In genomic region chr15:65264877-65265430, GRCh38 we compare ENCODE assay signal across 21 cellular contexts. TPM values are rescaled to one million over a fixed set of nuclear protein-coding genes. Genes with fewer than 3 reads are reported as not detected.
A peak's percentile ranks its signal among the peaks of the same experiment; 100 is the strongest.
DNase-seq lines count a peak whose midpoint lies in the region; ATAC-seq and TF ChIP-seq lines count a peak whose summit lies in the region.
"Had no signal": no experiment of that assay in that cellular context is flagged by ENCODE, and none has a peak within 500 bp of the region (broad histone marks: within the 10 kb centered on the region; RNA-seq: fewer than 3 reads in every experiment).

No MANE protein-coding gene starts in this region.

- H3K79me1 ChIP-seq in mesenchymal stem cell (replicated peaks; ENCODE audit: low read length, poor library complexity, severe bottlenecking), result peaks cover 5% of the 10 kb centered on the region

- peak overlapping the region; percentile 65 for H3K27ac Mint-ChIP-seq in WTC11
- H3K27ac Mint-ChIP-seq: CD4-positive, CD25-positive, alpha-beta regulatory T cell; HFFc6 had no signal

- H3K4me2 ChIP-seq in mesenchymal stem cell (ENCODE audit: low read length, poor library complexity, severe bottlenecking), result no peak overlapping the region

- no peak overlapping the region for H2BK15ac ChIP-seq in mesenchymal stem cell (ENCODE audit: low read depth, poor library complexity, severe bottlenecking)

- peak overlapping the region; percentile 19 for H2AK5ac ChIP-seq in mesenchymal stem cell (ENCODE audit: low read length, severe bottlenecking)

- peak; percentile 84 for ATAC-seq in WTC11
- no peak for ATAC-seq in HG02642 (IDR thresholded peaks at IDR 0.05; ENCODE audit: poor library complexity, unreplicated experiment)
- ATAC-seq: HepG2, PC-3 had no signal

- no peak overlapping the region for H2BK5ac ChIP-seq in mesenchymal stem cell (ENCODE audit: low read depth, low read length, poor library complexity, severe bottlenecking)

- no peak overlapping the region for H4K91ac ChIP-seq in mesenchymal stem cell (ENCODE audit: low read length)

- no peak overlapping the region for H3K18ac ChIP-seq in mesenchymal stem cell (ENCODE audit: low read depth in 1 of 2, low read length in 2 of 2)

- no peak overlapping the region for H3K27ac ChIP-seq in cardiac muscle cell
- no peak overlapping the region for H3K27ac ChIP-seq in mesenchymal stem cell (ENCODE audit: low read length, poor library complexity, severe bottlenecking)
- H3K27ac ChIP-seq in stomach smooth muscle (ENCODE audit: low read length), result peak overlapping the region; percentile 90

- no peak overlapping the region for H2AFZ ChIP-seq in mesenchymal stem cell (ENCODE audit: low read depth, low read length)

- CTCF ChIA-PET in WTC11 (lab: Charles Lee), result interaction anchor here (0.5 to 1.8 kb wide), 13 partner anchors 8 to 598 kb away, joined by 3 to 10 read pairs (median 3); partner anchors contain the start of genes CILP, CLPX and PARP16

- TF ChIP-seq CTCF in WTC11 (IDR thresholded peaks at IDR 0.05) (no peak), cardiac muscle cell (IDR thresholded peaks at IDR 0.05; ENCODE audit: low read depth, low read length) (no peak)

- H2BK120ac ChIP-seq in mesenchymal stem cell (ENCODE audit: low read depth, low read length), result no peak overlapping the region

- WGBS in mesenchymal stem cell, result 13% methylated on average over 2 of the region's 2 CpGs

- DNase-seq in WTC11 (ENCODE audit: low spot score), result no peak
- DNase-seq in cardiac muscle cell (ENCODE audit: low read depth in 1 of 2, low spot score in 1 of 2), result peak; percentile 19 to 69
- peak; percentile 87 for DNase-seq in mesenchymal stem cell
- DNase-seq in medulla oblongata (ENCODE audit: extremely low spot score), result no peak
- DNase-seq in activated naive CD4-positive, alpha-beta T cell treated with anti-CD3 and anti-CD28 coated beads, Interleukin-2, amount 50 U/mL, for 16 hours, result no peak
- DNase-seq: ACHN; Calu3; CD4-positive, CD25-positive, alpha-beta regulatory T cell; DMS79; GDM1; GOT3; HFFc6; Kasumi-1; NCI-H1105 treated with DMSO at 0.1 percent for 48 hours; NCI-H187; NCI-H446; NCI-H748 treated with DMSO at 0.1 percent for 48 hours; PC-3 had no signal

- POLR2A ChIA-PET in WTC11 (lab: Charles Lee), result interaction anchor here (0.8 kb wide), 1 partner anchor 40 kb away, joined by 3 read pairs; the partner anchor contains the start of gene RNU5B-1

- H3K4me3 ChIP-seq in cardiac muscle cell (no peak overlapping the region), mesenchymal stem cell (ENCODE audit: insufficient read depth in 1 of 2, low read depth in 1 of 2, low read length in 2 of 2) (no peak overlapping the region), stomach smooth muscle (ENCODE audit: low read length in 2 of 2) (no peak overlapping the region)

- peaks cover 3% of the 10 kb centered on the region for H3K9me3 Mint-ChIP-seq in WTC11
- H3K9me3 Mint-ChIP-seq: CD4-positive, CD25-positive, alpha-beta regulatory T cell; HFFc6 had no signal

- H3K4me1 Mint-ChIP-seq in WTC11, result peaks cover 25% of the 10 kb centered on the region

- no peaks in the 10 kb centered on the region for H3K27me3 Mint-ChIP-seq in WTC11 (ENCODE audit: low read depth)
- H3K27me3 Mint-ChIP-seq: CD4-positive, CD25-positive, alpha-beta regulatory T cell had no signal

- no peak overlapping the region for H3K4me3 Mint-ChIP-seq in WTC11
- H3K4me3 Mint-ChIP-seq: CD4-positive, CD25-positive, alpha-beta regulatory T cell; HFFc6 had no signal

- no peaks in the 10 kb centered on the region for H3K27me3 ChIP-seq in cardiac muscle cell
- no peaks in the 10 kb centered on the region for H3K27me3 ChIP-seq in mesenchymal stem cell (ENCODE audit: control insufficient read depth in 1 of 2, insufficient read depth in 1 of 2, low read length in 2 of 2)
- H3K27me3 ChIP-seq in stomach smooth muscle (ENCODE audit: control insufficient read depth in 1 of 2, insufficient read depth in 2 of 2, low read length in 2 of 2), result no peaks in the 10 kb centered on the region

- H3K9ac ChIP-seq in mesenchymal stem cell (ENCODE audit: low read length) (no peak overlapping the region), stomach smooth muscle (ENCODE audit: low read length in 2 of 2) (no peak overlapping the region)

- H3K4me1 ChIP-seq in cardiac muscle cell (ENCODE audit: low read depth) (peaks cover 9% of the 10 kb centered on the region), mesenchymal stem cell (ENCODE audit: control insufficient read depth, insufficient read depth, low read depth, low read length) (peaks cover 4% of the 10 kb centered on the region), stomach smooth muscle (ENCODE audit: control insufficient read depth, insufficient read depth, low read length) (peaks cover 54% of the 10 kb centered on the region)

- H3K4ac ChIP-seq in mesenchymal stem cell (ENCODE audit: low read depth in 1 of 2, low read length in 2 of 2), result no peak overlapping the region

- no peaks in the 10 kb centered on the region for H3K9me3 ChIP-seq in cardiac muscle cell (ENCODE audit: low read depth)
- no peaks in the 10 kb centered on the region for H3K9me3 ChIP-seq in mesenchymal stem cell (ENCODE audit: control insufficient read depth, low read length)
- H3K9me3 ChIP-seq in stomach smooth muscle (ENCODE audit: control insufficient read depth in 2 of 2, low read length in 2 of 2), result no peaks in the 10 kb centered on the region

- no peak overlapping the region for H3K14ac ChIP-seq in mesenchymal stem cell (ENCODE audit: low read length in 2 of 2)

- no peak overlapping the region for H4K8ac ChIP-seq in mesenchymal stem cell (ENCODE audit: low read length)

- peak overlapping the region in 1 of 2 experiments; percentile 84 for H2BK12ac ChIP-seq in mesenchymal stem cell (ENCODE audit: low read length in 2 of 2)

- no peak overlapping the region for H3K23ac ChIP-seq in mesenchymal stem cell (ENCODE audit: low read length in 2 of 2)

- H3K36me3 ChIP-seq in cardiac muscle cell (peaks cover 5% of the 10 kb centered on the region), mesenchymal stem cell (ENCODE audit: control insufficient read depth in 1 of 2, insufficient read depth in 2 of 2, low read depth in 1 of 2, low read length in 2 of 2) (peaks cover 15 to 22% of the 10 kb centered on the region in 2 experiments), stomach smooth muscle (ENCODE audit: control insufficient read depth in 2 of 2, insufficient read depth in 2 of 2, low read length in 2 of 2) (peaks cover 3 to 15% of the 10 kb centered on the region in 2 donors)

- H3K36me3 Mint-ChIP-seq in WTC11, result peaks cover 8% of the 10 kb centered on the region

TF ChIP-seq in WTC11, 78 proteins besides CTCF, POLR2A, EP300 and RAD21 (continues in another document):
- TF ChIP-seq IRF2 (CRISPR knock-in tag; IDR thresholded peaks at IDR 0.05; ENCODE audit: borderline replicate concordance, low read depth), result no peak
- no peak for TF ChIP-seq NFYB (CRISPR knock-in tag; conservative IDR thresholded peaks at IDR 0.05; ENCODE audit: low read depth)
- TF ChIP-seq, protein P1, sequence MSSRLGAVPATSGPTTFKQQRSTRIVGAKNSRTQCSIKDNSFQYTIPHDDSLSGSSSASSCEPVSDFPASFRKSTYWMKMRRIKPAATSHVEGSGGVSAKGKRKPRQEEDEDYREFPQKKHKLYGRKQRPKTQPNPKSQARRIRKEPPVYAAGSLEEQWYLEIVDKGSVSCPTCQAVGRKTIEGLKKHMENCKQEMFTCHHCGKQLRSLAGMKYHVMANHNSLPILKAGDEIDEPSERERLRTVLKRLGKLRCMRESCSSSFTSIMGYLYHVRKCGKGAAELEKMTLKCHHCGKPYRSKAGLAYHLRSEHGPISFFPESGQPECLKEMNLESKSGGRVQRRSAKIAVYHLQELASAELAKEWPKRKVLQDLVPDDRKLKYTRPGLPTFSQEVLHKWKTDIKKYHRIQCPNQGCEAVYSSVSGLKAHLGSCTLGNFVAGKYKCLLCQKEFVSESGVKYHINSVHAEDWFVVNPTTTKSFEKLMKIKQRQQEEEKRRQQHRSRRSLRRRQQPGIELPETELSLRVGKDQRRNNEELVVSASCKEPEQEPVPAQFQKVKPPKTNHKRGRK (CRISPR knock-in tag; IDR thresholded peaks at IDR 0.05; ENCODE audit: borderline replicate concordance), result no peak
- TF ChIP-seq, protein P2, sequence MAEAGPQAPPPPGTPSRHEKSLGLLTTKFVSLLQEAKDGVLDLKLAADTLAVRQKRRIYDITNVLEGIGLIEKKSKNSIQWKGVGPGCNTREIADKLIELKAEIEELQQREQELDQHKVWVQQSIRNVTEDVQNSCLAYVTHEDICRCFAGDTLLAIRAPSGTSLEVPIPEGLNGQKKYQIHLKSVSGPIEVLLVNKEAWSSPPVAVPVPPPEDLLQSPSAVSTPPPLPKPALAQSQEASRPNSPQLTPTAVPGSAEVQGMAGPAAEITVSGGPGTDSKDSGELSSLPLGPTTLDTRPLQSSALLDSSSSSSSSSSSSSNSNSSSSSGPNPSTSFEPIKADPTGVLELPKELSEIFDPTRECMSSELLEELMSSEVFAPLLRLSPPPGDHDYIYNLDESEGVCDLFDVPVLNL (CRISPR knock-in tag; IDR thresholded peaks at IDR 0.05; ENCODE audit: borderline replicate concordance, low read depth), result no peak
- no peak for TF ChIP-seq NFATC4 (CRISPR knock-in tag; IDR thresholded peaks at IDR 0.05)
- TF ChIP-seq, protein P3, sequence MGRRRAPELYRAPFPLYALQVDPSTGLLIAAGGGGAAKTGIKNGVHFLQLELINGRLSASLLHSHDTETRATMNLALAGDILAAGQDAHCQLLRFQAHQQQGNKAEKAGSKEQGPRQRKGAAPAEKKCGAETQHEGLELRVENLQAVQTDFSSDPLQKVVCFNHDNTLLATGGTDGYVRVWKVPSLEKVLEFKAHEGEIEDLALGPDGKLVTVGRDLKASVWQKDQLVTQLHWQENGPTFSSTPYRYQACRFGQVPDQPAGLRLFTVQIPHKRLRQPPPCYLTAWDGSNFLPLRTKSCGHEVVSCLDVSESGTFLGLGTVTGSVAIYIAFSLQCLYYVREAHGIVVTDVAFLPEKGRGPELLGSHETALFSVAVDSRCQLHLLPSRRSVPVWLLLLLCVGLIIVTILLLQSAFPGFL (CRISPR knock-in tag; IDR thresholded peaks at IDR 0.05; ENCODE audit: borderline replicate concordance), result no peak

RNA-seq across cellular contexts. Expression of gene PARP16, which starts 21.7 kb away (rescaled TPM):
- total RNA-seq in WTC11 (2021) (4.7 to 6.2 TPM (median 5.8 TPM) in 3 replicates), cardiac muscle cell (13.3 and 14.2 TPM in 2 replicates)
- polyA plus RNA-seq in cardiac muscle cell, result 16.9 and 24.4 TPM in 2 replicates
- polyA plus RNA-seq in mesenchymal stem cell (2013, experiment 1 of 2), result 3.5 TPM
- 3.9 TPM for polyA plus RNA-seq in mesenchymal stem cell (2013, experiment 2 of 2)

RNA-seq across cellular contexts. Expression of gene RNU5A-1, which starts 30.9 kb away (rescaled TPM):
- total RNA-seq in WTC11 (2021) (not detected in 3 replicates), cardiac muscle cell (not detected in 2 replicates)
- polyA plus RNA-seq in cardiac muscle cell, result not detected in 2 replicates
- not detected for polyA plus RNA-seq in mesenchymal stem cell (2013, experiment 1 of 2)
- not detected for polyA plus RNA-seq in mesenchymal stem cell (2013, experiment 2 of 2)
- total RNA-seq: Calu3; CD4-positive, CD25-positive, alpha-beta regulatory T cell; HFFc6; PC-3 had no signal
- polyA plus RNA-seq: CD4-positive, CD25-positive, alpha-beta regulatory T cell; HepG2 had no signal

RNA-seq across cellular contexts. Expression of gene RNU5B-1, which starts 39.5 kb away (rescaled TPM):
- 9.7 to 10.4 TPM in 2 of 3 replicates, not detected in the other for total RNA-seq in WTC11 (2021)
- not detected in 2 replicates for total RNA-seq in cardiac muscle cell
- polyA plus RNA-seq in cardiac muscle cell, result not detected in 2 replicates
- polyA plus RNA-seq in mesenchymal stem cell (2013, experiment 1 of 2), result not detected
- not detected for polyA plus RNA-seq in mesenchymal stem cell (2013, experiment 2 of 2)
- total RNA-seq: CD4-positive, CD25-positive, alpha-beta regulatory T cell; PC-3 had no signal
- polyA plus RNA-seq: CD4-positive, CD25-positive, alpha-beta regulatory T cell; HepG2 had no signal

RNA-seq across cellular contexts. Expression of gene CILP, which starts 53.7 kb away (rescaled TPM):
- total RNA-seq in WTC11 (2021), result not detected in 3 replicates
- 0.32 and 1.0 TPM in 2 replicates for total RNA-seq in cardiac muscle cell
- polyA plus RNA-seq in cardiac muscle cell, result 0.29 and 0.50 TPM in 2 replicates
- 0.06 TPM for polyA plus RNA-seq in mesenchymal stem cell (2013, experiment 1 of 2)
- 0.05 TPM for polyA plus RNA-seq in mesenchymal stem cell (2013, experiment 2 of 2)
- total RNA-seq: HepG2, PC-3 had no signal
- polyA plus RNA-seq: CD4-positive, CD25-positive, alpha-beta regulatory T cell had no signal

Comparison
In these comparisons a context has a peak if more than half of its experiments do, and no peak if none do; other contexts are left out.
1. DNase-seq: peak in cardiac muscle cell (2 of 2) and mesenchymal stem cell (single experiment); none in WTC11 (single experiment), medulla oblongata (single experiment) and activated naive CD4-positive, alpha-beta T cell treated with anti-CD3 and anti-CD28 coated beads, Interleukin-2, amount 50 U/mL, for 16 hours (single experiment).